ENCODE assay signal across 8 cellular contexts in the genomic region with DNA sequence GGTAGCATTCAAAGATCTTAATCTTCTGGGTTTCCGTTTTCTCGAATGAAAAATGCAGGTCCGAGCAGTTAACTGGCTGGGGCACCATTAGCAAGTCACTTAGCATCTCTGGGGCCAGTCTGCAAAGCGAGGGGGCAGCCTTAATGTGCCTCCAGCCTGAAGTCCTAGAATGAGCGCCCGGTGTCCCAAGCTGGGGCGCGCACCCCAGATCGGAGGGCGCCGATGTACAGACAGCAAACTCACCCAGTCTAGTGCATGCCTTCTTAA. TPM values are rescaled to one million over a fixed set of nuclear protein-coding genes. Genes with fewer than 3 reads are reported as not detected.
DNase-seq lines count a peak whose midpoint lies in the region; ATAC-seq and TF ChIP-seq lines count a peak whose summit lies in the region.

A gene (minus strand): TSS at position 235 of the 267 bp plus-strand sequence. CDS start 34,833 bp downstream, outside the sequence.

- peak within 1 kb of the TSS; percentile 90 for H2AFZ ChIP-seq in parathyroid adenoma

- no peaks in the 10 kb centered on the region for H3K79me2 ChIP-seq in parathyroid adenoma

- no peak for DNase-seq in Calu3
- DNase-seq in RWPE1 (ENCODE audit: low spot score) = no peak
- DNase-seq in epithelial cell of proximal tubule (ENCODE audit: low read depth) = no peak
- no peak for DNase-seq in effector CD4-positive, alpha-beta T cell
- no peak for DNase-seq in HEK293T (ENCODE audit: extremely low spot score)

- CTCF ChIA-PET in Calu3 (lab: Charles Lee) = interaction anchor here (1.0 to 3.2 kb wide), 3 partner anchors 18 to 48 kb away, joined by 3 to 24 read pairs (median 4); a partner anchor contains a TSS
- CTCF ChIA-PET in RWPE1 (lab: Yijun Ruan, JAX) = interaction anchor here (0.6 to 0.7 kb wide), 3 partner anchors 14 to 421 kb away, joined by 3 to 6 read pairs (median 3); no protein-coding TSS in a partner anchor
- CTCF ChIA-PET in HEK293T (lab: Yijun Ruan, JAX) = interaction anchor here (0.5 to 1.0 kb wide), 3 partner anchors 25 to 235 kb away, joined by 3 to 5 read pairs (median 3); a partner anchor contains a TSS

- H3K4me1 Mint-ChIP-seq in Calu3 (ENCODE audit: low read depth, unreplicated experiment) = no peaks in the 10 kb centered on the region

- no peaks in the 10 kb centered on the region for H3K9me3 ChIP-seq in parathyroid adenoma (ENCODE audit: control insufficient read depth, low read length)

- ATAC-seq in HG02970 (IDR thresholded peaks at IDR 0.05; ENCODE audit: low FRiP score, unreplicated experiment) (no peak), GM19035 (IDR thresholded peaks at IDR 0.05; ENCODE audit: unreplicated experiment) (no peak)

- H3K4me3 ChIP-seq in epithelial cell of proximal tubule (ENCODE audit: low read depth, low read length) = peak within 1 kb of the TSS; percentile 99
- H3K4me3 ChIP-seq in parathyroid adenoma (ENCODE audit: low read depth, low read length) = peak within 1 kb of the TSS; percentile 88

- H3K27ac ChIP-seq in RWPE1 (peak within 1 kb of the TSS; percentile 88), parathyroid adenoma (peak within 1 kb of the TSS; percentile 93)

- H3K27ac Mint-ChIP-seq in Calu3 (ENCODE audit: unreplicated experiment) = peak within 1 kb of the TSS; percentile 93

- peak within 1 kb of the TSS; percentile 88 for H3K9ac ChIP-seq in parathyroid adenoma

- no peaks in the 10 kb centered on the region for H3K27me3 ChIP-seq in parathyroid adenoma (ENCODE audit: control insufficient read depth, insufficient read depth, low read length)

- no peaks in the 10 kb centered on the region for H3K27me3 Mint-ChIP-seq in Calu3 (ENCODE audit: unreplicated experiment)

- TF ChIP-seq CTCF in Calu3 (IDR thresholded peaks at IDR 0.05; ENCODE audit: unreplicated experiment) (no peak), RWPE1 (conservative IDR thresholded peaks at IDR 0.05; ENCODE audit: low read depth) (no peak), epithelial cell of proximal tubule (conservative IDR thresholded peaks at IDR 0.05; ENCODE audit: low read depth, low read length) (no peak), parathyroid adenoma (IDR thresholded peaks at IDR 0.05) (no peak)

- H3K4me3 Mint-ChIP-seq in Calu3 (ENCODE audit: low read depth, unreplicated experiment) = peak within 1 kb of the TSS; percentile 97

- H3K36me3 Mint-ChIP-seq in Calu3 (ENCODE audit: insufficient read depth, unreplicated experiment) = peaks cover 45% of the 10 kb centered on the region

- BruUV-seq in Calu3 (replicated peaks; lab: Mats Ljungman, UMichigan) = no TSS peak

- intact Hi-C loops in Calu3 (cut with micrococcal nuclease; ENCODE audit: unreplicated experiment) = no loop called here

- no peaks in the 10 kb centered on the region for H3K4me1 ChIP-seq in parathyroid adenoma

- H3K36me3 ChIP-seq in parathyroid adenoma (ENCODE audit: control insufficient read depth, insufficient read depth, low read length) = no peaks in the 10 kb centered on the region

- POLR2A ChIA-PET in RWPE1 (lab: Yijun Ruan, JAX; ENCODE audit: low non-redundant PET) = interaction anchor here (0.5 to 2.7 kb wide), 5 partner anchors 16 to 205 kb away, joined by 4 to 14 read pairs (median 5); a partner anchor contains a TSS
- POLR2A ChIA-PET in HEK293T (lab: Yijun Ruan, JAX) = interaction anchor here (0.7 to 6.0 kb wide), 9 partner anchors 10 to 80 kb away, joined by 3 to 75 read pairs (median 3); a partner anchor contains a TSS

- no peaks in the 10 kb centered on the region for H3K9me3 Mint-ChIP-seq in Calu3 (ENCODE audit: low read depth, unreplicated experiment)

- H3K4me2 ChIP-seq in parathyroid adenoma (ENCODE audit: low read length) = peak within 1 kb of the TSS; percentile 88

TF ChIP-seq in HEK293T, 16 proteins besides CTCF, POLR2A, EP300 and RAD21:
- TF ChIP-seq CTBP1 (IDR thresholded peaks at IDR 0.05; ENCODE audit: borderline replicate concordance) (no peak), TARDBP (IDR thresholded peaks at IDR 0.05) (no peak), LEF1 (IDR thresholded peaks at IDR 0.05; ENCODE audit: borderline replicate concordance) (no peak), FOXK2 (IDR thresholded peaks at IDR 0.05) (no peak), SUZ12 (IDR thresholded peaks at IDR 0.05) (no peak), ZNF384 (IDR thresholded peaks at IDR 0.05) (no peak), FOXA1 (IDR thresholded peaks at IDR 0.05) (no peak)
TF ChIP-seq in HEK293T: peak in this region for 0.

RNA-seq across cellular contexts. Expression of the gene that starts here (rescaled TPM):
- total RNA-seq in Calu3 (2022) = 1.7 and 3.8 TPM in 2 replicates
- not detected in 2 replicates for total RNA-seq in epithelial cell of proximal tubule
